10 cellular contexts compared by ENCODE assay signal in genomic region chr11:119015054-119015611, GRCh38. TPM values are rescaled to one million over a fixed set of nuclear protein-coding genes. Genes with fewer than 3 reads are reported as not detected.
DNase-seq lines count a peak whose midpoint lies in the region; ATAC-seq and TF ChIP-seq lines count a peak whose summit lies in the region.
"Had no signal": no experiment of that assay in that cellular context is flagged by ENCODE, and none has a peak within 500 bp of the region (broad histone marks: within the 10 kb centered on the region; RNA-seq: fewer than 3 reads in every experiment).

No MANE protein-coding gene starts in this region.

- peaks cover 33 to 67% (median 50%) of the 10 kb centered on the region in 4 donors for H3K36me3 ChIP-seq in sigmoid colon

- ATAC-seq in activated CD4-positive, alpha-beta T cell treated with anti-CD3 and anti-CD28 coated beads for 36 hours = no peak
- ATAC-seq in HG02763 (IDR thresholded peaks at IDR 0.05; ENCODE audit: unreplicated experiment) = no peak
- ATAC-seq in GM21390 (IDR thresholded peaks at IDR 0.05; ENCODE audit: unreplicated experiment) = no peak
- ATAC-seq: left lung had no signal

- TF ChIP-seq EP300 in sigmoid colon (IDR thresholded peaks at IDR 0.05) = no peak

- peak overlapping the region; percentile 99 for H3K27ac Mint-ChIP-seq in activated CD4-positive, alpha-beta T cell treated with anti-CD3 and anti-CD28 coated beads for 36 hours
- H3K27ac Mint-ChIP-seq in chondrocyte (ENCODE audit: unreplicated experiment) = peak overlapping the region; percentile 14

- DNase-seq in activated CD4-positive, alpha-beta T cell treated with anti-CD3 and anti-CD28 coated beads for 36 hours = no peak
- no peak for DNase-seq in activated CD4-positive, alpha-beta T cell treated with anti-CD3 and anti-CD28 coated beads for 48 hours
- DNase-seq in RWPE1 (ENCODE audit: low spot score) (no peak), chondrocyte (ENCODE audit: low spot score) (peak; percentile 48), sigmoid colon (peak; percentile 7), T-helper 9 cell (no peak)
- DNase-seq: left lung, NCI-H187 treated with DMSO at 0.1 percent for 48 hours had no signal

- peak overlapping the region; percentile 99 for H3K4me3 Mint-ChIP-seq in activated CD4-positive, alpha-beta T cell treated with anti-CD3 and anti-CD28 coated beads for 36 hours
- no peak overlapping the region for H3K4me3 Mint-ChIP-seq in chondrocyte (ENCODE audit: unreplicated experiment)

- H3K27me3 Mint-ChIP-seq in activated CD4-positive, alpha-beta T cell treated with anti-CD3 and anti-CD28 coated beads for 36 hours = no peaks in the 10 kb centered on the region
- no peaks in the 10 kb centered on the region for H3K27me3 Mint-ChIP-seq in chondrocyte (ENCODE audit: low read depth)

- TF ChIP-seq POLR2A in sigmoid colon (IDR thresholded peaks at IDR 0.05) = no peak

- CTCF ChIA-PET in activated CD4-positive, alpha-beta T cell treated with anti-CD3 and anti-CD28 coated beads for 36 hours (lab: Charles Lee) = interaction anchor here (0.7 to 1.3 kb wide), 4 partner anchors 15 to 325 kb away, joined by 3 to 5 read pairs (median 4); no protein-coding TSS in a partner anchor
- CTCF ChIA-PET in RWPE1 (lab: Yijun Ruan, JAX) = interaction anchor here (0.6 to 1.2 kb wide), 4 partner anchors 16 to 386 kb away, joined by 3 to 4 read pairs (median 4); no protein-coding TSS in a partner anchor

- H3K4me3 ChIP-seq in sigmoid colon = no peak overlapping the region
- H3K4me3 ChIP-seq: left lung had no signal

- intact Hi-C loops in activated CD4-positive, alpha-beta T cell treated with anti-CD3 and anti-CD28 coated beads for 36 hours (cut with DNase I, micrococcal nuclease) = loop anchor here in 1 of 2 experiments (5.0 kb wide), 1 partner anchor 88 kb away; the partner anchor contains the start of gene BCL9L
- intact Hi-C loops in sigmoid colon (cut with DNase I) = loop anchor here (5.0 kb wide), 1 partner anchor 82 kb away; a partner anchor contains a TSS

- POLR2A ChIA-PET in activated CD4-positive, alpha-beta T cell treated with anti-CD3 and anti-CD28 coated beads for 36 hours (lab: Charles Lee) = interaction anchor here (0.6 to 1.5 kb wide), 2 partner anchors 18 to 205 kb away, joined by 3 to 6 read pairs; partner anchors contain the start of gene CENATAC
- POLR2A ChIA-PET in RWPE1 (lab: Yijun Ruan, JAX; ENCODE audit: low non-redundant PET) = interaction anchor here (0.7 kb wide), 1 partner anchor 13 kb away, joined by 3 read pairs; no protein-coding TSS in a partner anchor

- peaks cover 77% of the 10 kb centered on the region for H3K36me3 Mint-ChIP-seq in activated CD4-positive, alpha-beta T cell treated with anti-CD3 and anti-CD28 coated beads for 36 hours (ENCODE audit: low read depth)
- peaks cover 23% of the 10 kb centered on the region for H3K36me3 Mint-ChIP-seq in chondrocyte (ENCODE audit: low read depth)

- H3K9me3 Mint-ChIP-seq in activated CD4-positive, alpha-beta T cell treated with anti-CD3 and anti-CD28 coated beads for 36 hours (ENCODE audit: low read depth) = no peaks in the 10 kb centered on the region
- H3K9me3 Mint-ChIP-seq in chondrocyte (ENCODE audit: low read depth) = no peaks in the 10 kb centered on the region

- H3K9me3 ChIP-seq in sigmoid colon = no peaks in the 10 kb centered on the region
- H3K9me3 ChIP-seq: left lung had no signal

- H3K4me1 Mint-ChIP-seq in activated CD4-positive, alpha-beta T cell treated with anti-CD3 and anti-CD28 coated beads for 36 hours = peaks cover 36% of the 10 kb centered on the region
- peaks cover 36% of the 10 kb centered on the region for H3K4me1 Mint-ChIP-seq in chondrocyte (ENCODE audit: low read depth)

- WGBS in sigmoid colon, 2 donors = 55 to 75% methylated on average over 8 of the region's 8 CpGs

- H3K27ac ChIP-seq in RWPE1 (peak overlapping the region; percentile 48; the same call in 1 of the 2 replicates), sigmoid colon (no peak overlapping the region)
- H3K27ac ChIP-seq: left lung had no signal

- TF ChIP-seq CTCF in RWPE1 (conservative IDR thresholded peaks at IDR 0.05; ENCODE audit: low read depth) (no peak), chondrocyte (IDR thresholded peaks at IDR 0.05) (peak; percentile 52), sigmoid colon (IDR thresholded peaks at IDR 0.05) (no peak)

- H3K4me1 ChIP-seq in sigmoid colon = peaks cover 0 to 31% (median 29%) of the 10 kb centered on the region in 4 donors

- H3K27me3 ChIP-seq in sigmoid colon = no peaks in the 10 kb centered on the region
- H3K27me3 ChIP-seq: left lung had no signal

RNA-seq across cellular contexts. Expression of gene RPS25, which starts 3.0 kb away (rescaled TPM):
- 1,000 to 10,000 TPM; 1,590 to 1,820 TPM for total RNA-seq in activated CD4-positive, alpha-beta T cell treated with anti-CD3 and anti-CD28 coated beads for 36 hours
- total RNA-seq in chondrocyte = 600 to 777 TPM (median 609 TPM) in 3 replicates
- total RNA-seq in sigmoid colon = 1,000 to 10,000 TPM; 1,350 to 3,369 (median 2,098) TPM
- 1,000 to 10,000 TPM; 2,091 to 3,409 (median 2,533) TPM for polyA plus RNA-seq in sigmoid colon

RNA-seq across cellular contexts. Expression of gene TRAPPC4, which starts 3.4 kb away (rescaled TPM):
- 10 to 100 TPM; 62.2 to 81.9 TPM for total RNA-seq in activated CD4-positive, alpha-beta T cell treated with anti-CD3 and anti-CD28 coated beads for 36 hours
- total RNA-seq in chondrocyte = 73.0 to 78.8 TPM (median 75.0 TPM) in 3 replicates
- 10 to 100 TPM; 32.4 to 60.3 (median 47.5) TPM for total RNA-seq in sigmoid colon
- polyA plus RNA-seq in sigmoid colon = 10 to 100 TPM; 49.9 to 90.9 (median 74.5) TPM

RNA-seq across cellular contexts. Expression of gene SLC37A4, which starts 15.5 kb away (rescaled TPM):
- 10 to 100 TPM; 26.2 to 36.2 TPM for total RNA-seq in activated CD4-positive, alpha-beta T cell treated with anti-CD3 and anti-CD28 coated beads for 36 hours
- 13.6 to 15.6 TPM (median 13.9 TPM) in 3 replicates for total RNA-seq in chondrocyte
- 10 to 100 TPM in 2 of 4 donors, 1 to 10 TPM in 2; 8.0 to 13.8 (median 10.1) TPM for total RNA-seq in sigmoid colon
- 10 to 100 TPM in 2 of 3 donors, 1 to 10 TPM in 1; 8.4 to 31.5 (median 11.1) TPM for polyA plus RNA-seq in sigmoid colon

RNA-seq across cellular contexts. Expression of gene CENATAC, which starts 17.2 kb away (rescaled TPM):
- total RNA-seq in activated CD4-positive, alpha-beta T cell treated with anti-CD3 and anti-CD28 coated beads for 36 hours = 10 to 100 TPM; 23.7 to 26.2 TPM
- 16.6 to 30.0 TPM (median 16.7 TPM) in 3 replicates for total RNA-seq in chondrocyte
- total RNA-seq in sigmoid colon = 10 to 100 TPM; 29.6 to 60.5 (median 40.7) TPM
- polyA plus RNA-seq in sigmoid colon = 10 to 100 TPM in 1 of 3 donors, 1 to 10 TPM in 2; 5.3 to 24.6 (median 7.2) TPM

RNA-seq across cellular contexts. Expression of gene HYOU1, which starts 41.9 kb away (rescaled TPM):
- 100 to 1,000 TPM; 104 to 114 TPM for total RNA-seq in activated CD4-positive, alpha-beta T cell treated with anti-CD3 and anti-CD28 coated beads for 36 hours
- total RNA-seq in chondrocyte (213 to 227 TPM (median 214 TPM) in 3 replicates), sigmoid colon (10 to 100 TPM; 26.6 to 37.6 (median 30.7) TPM)
- 100 to 1,000 TPM in 1 of 3 donors, 10 to 100 TPM in 1, 1 to 10 TPM in 1; 6.0 to 106 (median 22.0) TPM for polyA plus RNA-seq in sigmoid colon

Comparison
In these comparisons a context has a peak if more than half of its experiments do, and no peak if none do; other contexts are left out.
1. DNase-seq: peak in chondrocyte (single experiment) and sigmoid colon (single experiment); none in activated CD4-positive, alpha-beta T cell treated with anti-CD3 and anti-CD28 coated beads for 36 hours (single experiment), activated CD4-positive, alpha-beta T cell treated with anti-CD3 and anti-CD28 coated beads for 48 hours (single experiment), RWPE1 (single experiment) and T-helper 9 cell (single experiment).